Comparison of ENCODE assay signal across 8 cellular contexts in the genomic region with DNA sequence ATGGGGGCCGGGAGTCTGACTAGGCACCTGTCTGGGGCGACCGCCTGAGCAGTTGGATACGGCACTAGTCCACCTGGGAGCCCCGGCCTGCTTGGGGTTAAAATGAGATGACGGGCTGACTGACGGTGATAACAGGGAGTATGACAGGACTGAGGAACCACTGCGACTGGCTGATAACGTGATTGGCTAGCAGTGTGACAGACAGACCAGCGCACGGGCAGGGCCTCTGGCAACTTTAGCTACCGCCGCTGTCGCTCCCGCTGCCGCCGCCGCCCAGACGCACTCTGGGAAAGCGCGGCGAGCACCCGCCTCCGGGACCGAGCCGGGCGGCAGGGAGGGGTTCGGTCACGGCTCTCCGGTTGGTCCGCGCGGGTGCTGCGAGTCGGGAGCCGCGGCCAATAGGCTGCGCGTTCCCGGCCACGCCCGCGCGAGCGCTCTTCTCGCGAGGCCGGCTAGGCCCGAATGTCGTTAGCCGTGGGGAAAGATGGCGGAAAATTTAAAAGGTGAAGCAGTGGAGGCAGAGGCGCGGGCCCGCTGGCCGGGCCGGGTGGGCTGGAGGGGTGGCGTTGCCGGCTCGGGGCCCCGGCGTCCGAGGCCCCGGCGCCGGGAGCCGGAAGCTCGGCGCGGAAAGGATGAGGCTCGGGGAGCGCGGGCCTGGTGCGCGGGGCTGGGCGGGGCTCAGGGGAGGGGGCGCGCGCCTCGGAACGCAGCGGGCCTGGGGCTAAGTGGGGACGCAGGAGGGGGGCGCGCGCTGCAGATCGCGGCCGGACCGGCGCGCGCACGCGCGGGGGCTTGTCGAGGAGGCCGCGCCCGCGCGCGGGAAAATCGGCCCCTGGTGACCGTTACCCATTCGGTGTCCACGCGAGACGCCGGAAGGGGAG. TPM values are rescaled to one million over a fixed set of nuclear protein-coding genes. Genes with fewer than 3 reads are reported as not detected.
DNase-seq lines count a peak whose midpoint lies in the region; ATAC-seq and TF ChIP-seq lines count a peak whose summit lies in the region.

A gene with protein sequence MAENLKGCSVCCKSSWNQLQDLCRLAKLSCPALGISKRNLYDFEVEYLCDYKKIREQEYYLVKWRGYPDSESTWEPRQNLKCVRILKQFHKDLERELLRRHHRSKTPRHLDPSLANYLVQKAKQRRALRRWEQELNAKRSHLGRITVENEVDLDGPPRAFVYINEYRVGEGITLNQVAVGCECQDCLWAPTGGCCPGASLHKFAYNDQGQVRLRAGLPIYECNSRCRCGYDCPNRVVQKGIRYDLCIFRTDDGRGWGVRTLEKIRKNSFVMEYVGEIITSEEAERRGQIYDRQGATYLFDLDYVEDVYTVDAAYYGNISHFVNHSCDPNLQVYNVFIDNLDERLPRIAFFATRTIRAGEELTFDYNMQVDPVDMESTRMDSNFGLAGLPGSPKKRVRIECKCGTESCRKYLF (plus strand): TSS at position 434 of the 881 bp plus-strand sequence. CDS start 51 bp downstream, at position 485.

- DNase-seq in Calu3 (peak; percentile 90), NOMO-1 treated with dmso at 0.1 percent for 144 hours (lab: John Stamatoyannopoulos, UW; ENCODE audit: unreplicated experiment) (peak; percentile 71), mesendoderm (peak; percentile 89)
- peak; percentile 61 to 62 for DNase-seq in activated CD8-positive, alpha-beta memory T cell treated with anti-CD3 and anti-CD28 coated beads for 4 hours (ENCODE audit: low read depth in 2 of 2)
- peak; percentile 73 to 80 (median 80) for DNase-seq in effector memory CD8-positive, alpha-beta T cell
- peak; percentile 69 for DNase-seq in stimulated activated CD8-positive, alpha-beta memory T cell treated with anti-CD3 and anti-CD28 coated beads, Interleukin-12 subunit alpha, Interleukin-12 subunit beta, amount 100 ng/mL, for 4 hours (ENCODE audit: low read depth)

- H3K36me3 ChIP-seq in HUES48 (ENCODE audit: control insufficient read depth, insufficient read depth, low read length) (peaks cover 25% of the 10 kb centered on the region), mesendoderm (ENCODE audit: control insufficient read depth, insufficient read depth, low read length) (no peaks in the 10 kb centered on the region)

- no peaks in the 10 kb centered on the region for H3K79me2 ChIP-seq in mesendoderm (ENCODE audit: control insufficient read depth, insufficient read depth, low read length)

- peak within 1 kb of the TSS; percentile 82 for H3K4me3 Mint-ChIP-seq in Calu3 (ENCODE audit: low read depth, unreplicated experiment)
- H3K4me3 Mint-ChIP-seq in effector memory CD8-positive, alpha-beta T cell, result peak within 1 kb of the TSS; percentile 94 to 95

- peaks cover 44% of the 10 kb centered on the region for H3K9me3 ChIP-seq in HUES48 (ENCODE audit: control insufficient read depth, insufficient read depth, low read length)

- peak; percentile 82 for ATAC-seq in GM21423 (IDR thresholded peaks at IDR 0.05; ENCODE audit: unreplicated experiment)
- peak; percentile 90 for ATAC-seq in effector memory CD8-positive, alpha-beta T cell (replicated peaks)

- H3K27ac Mint-ChIP-seq in Calu3 (ENCODE audit: unreplicated experiment), result peak within 1 kb of the TSS; percentile 92
- H3K27ac Mint-ChIP-seq in effector memory CD8-positive, alpha-beta T cell, result peak within 1 kb of the TSS; percentile 95 to 99

- H2BK120ac ChIP-seq in mesendoderm (ENCODE audit: low read depth, low read length), result peak within 1 kb of the TSS; percentile 62

- peak within 1 kb of the TSS; percentile 89 for H3K27ac ChIP-seq in HUES48 (ENCODE audit: low read depth, low read length)
- peak within 1 kb of the TSS; percentile 73 for H3K27ac ChIP-seq in mesendoderm (ENCODE audit: low read depth, low read length)

- no peak within 1 kb of the TSS for H4K8ac ChIP-seq in mesendoderm (ENCODE audit: low read depth, low read length)

- H2BK5ac ChIP-seq in mesendoderm (ENCODE audit: low read length), result no peak within 1 kb of the TSS

- peak within 1 kb of the TSS; percentile 76 for H3K4me3 ChIP-seq in HUES48 (ENCODE audit: low read depth, low read length)
- peak within 1 kb of the TSS; percentile 74 for H3K4me3 ChIP-seq in mesendoderm (ENCODE audit: low read length)

- H3K18ac ChIP-seq in mesendoderm (ENCODE audit: low read length), result peak within 1 kb of the TSS; percentile 95

- no TSS peak for BruUV-seq in Calu3 (replicated peaks; lab: Mats Ljungman, UMichigan)

- no peak within 1 kb of the TSS for H4K5ac ChIP-seq in mesendoderm (ENCODE audit: low read length)

- no peak for TF ChIP-seq CTCF in Calu3 (IDR thresholded peaks at IDR 0.05; ENCODE audit: unreplicated experiment)

- peaks cover 14% of the 10 kb centered on the region; the same call in 1 of the 2 replicates for H3K4me1 ChIP-seq in HUES48 (ENCODE audit: control insufficient read depth, insufficient read depth, low read length)
- H3K4me1 ChIP-seq in mesendoderm (ENCODE audit: control insufficient read depth, low read depth, low read length), result no peaks in the 10 kb centered on the region

- H3K9ac ChIP-seq in HUES48 (ENCODE audit: low read depth, low read length) (peak within 1 kb of the TSS; percentile 62), mesendoderm (ENCODE audit: low read length) (peak within 1 kb of the TSS; percentile 77)

- intact Hi-C loops in Calu3 (cut with micrococcal nuclease; ENCODE audit: unreplicated experiment), result no loop called here

- H3K27me3 Mint-ChIP-seq in Calu3 (ENCODE audit: unreplicated experiment), result peaks cover 8% of the 10 kb centered on the region
- H3K27me3 Mint-ChIP-seq in effector memory CD8-positive, alpha-beta T cell, result no peaks in the 10 kb centered on the region

- no peaks in the 10 kb centered on the region for H3K27me3 ChIP-seq in HUES48 (ENCODE audit: control insufficient read depth, insufficient read depth, low read length)
- no peaks in the 10 kb centered on the region for H3K27me3 ChIP-seq in mesendoderm (ENCODE audit: insufficient read depth, low read length, poor library complexity)

- H2AK5ac ChIP-seq in mesendoderm (ENCODE audit: low read length), result no peak within 1 kb of the TSS

- H2BK15ac ChIP-seq in mesendoderm (replicated peaks; ENCODE audit: low read depth), result no peak within 1 kb of the TSS

- no peaks in the 10 kb centered on the region for H3K4me1 Mint-ChIP-seq in Calu3 (ENCODE audit: low read depth, unreplicated experiment)
- peaks cover 19 to 21% of the 10 kb centered on the region in 2 donors for H3K4me1 Mint-ChIP-seq in effector memory CD8-positive, alpha-beta T cell (ENCODE audit: low read depth in 2 of 2)

- no CpG with 5 or more reads among the region's 110 CpGs for WGBS in mesendoderm (ENCODE audit: extremely low coverage, insufficient coverage, low lambda C conversion rate)

- H3K4ac ChIP-seq in mesendoderm (ENCODE audit: low read depth, low read length), result peak within 1 kb of the TSS; percentile 88

- CTCF ChIA-PET in Calu3 (lab: Charles Lee), result interaction anchor here (0.5 to 1.4 kb wide), 3 partner anchors 22 to 224 kb away, joined by 3 to 6 read pairs (median 3); no protein-coding TSS in a partner anchor

- H3K79me1 ChIP-seq in mesendoderm (ENCODE audit: low read length), result no peaks in the 10 kb centered on the region

- peak within 1 kb of the TSS; percentile 44 for H3K4me2 ChIP-seq in mesendoderm (ENCODE audit: low read length)

- no peak within 1 kb of the TSS for H3K23ac ChIP-seq in mesendoderm (ENCODE audit: low read length)

- H3K36me3 Mint-ChIP-seq in Calu3 (ENCODE audit: insufficient read depth, unreplicated experiment), result peaks cover 30% of the 10 kb centered on the region
- peaks cover 38% of the 10 kb centered on the region for H3K36me3 Mint-ChIP-seq in effector memory CD8-positive, alpha-beta T cell (ENCODE audit: insufficient read depth)

- H3K9me3 Mint-ChIP-seq in Calu3 (ENCODE audit: low read depth, unreplicated experiment), result no peaks in the 10 kb centered on the region
- H3K9me3 Mint-ChIP-seq in effector memory CD8-positive, alpha-beta T cell, result no peaks in the 10 kb centered on the region

- H3K56ac ChIP-seq in mesendoderm (ENCODE audit: low read length), result peak within 1 kb of the TSS; percentile 80

RNA-seq across cellular contexts. Expression of the gene that starts here (rescaled TPM):
- 20.8 and 23.3 TPM in 2 replicates for total RNA-seq in Calu3 (2022)
- 9.0 TPM for polyA plus RNA-seq in mesendoderm (2013, experiment 1 of 2)
- 8.4 TPM for polyA plus RNA-seq in mesendoderm (2013, experiment 2 of 2)

Comparison
In these comparisons a context has a peak if more than half of its experiments do, and no peak if none do; other contexts are left out.
1. Peak in every context shown above with its lines: DNase-seq, ATAC-seq, H3K4me3 ChIP-seq and H3K27ac ChIP-seq.